ENCODE assay signal across 8 cellular contexts in the genomic region with DNA sequence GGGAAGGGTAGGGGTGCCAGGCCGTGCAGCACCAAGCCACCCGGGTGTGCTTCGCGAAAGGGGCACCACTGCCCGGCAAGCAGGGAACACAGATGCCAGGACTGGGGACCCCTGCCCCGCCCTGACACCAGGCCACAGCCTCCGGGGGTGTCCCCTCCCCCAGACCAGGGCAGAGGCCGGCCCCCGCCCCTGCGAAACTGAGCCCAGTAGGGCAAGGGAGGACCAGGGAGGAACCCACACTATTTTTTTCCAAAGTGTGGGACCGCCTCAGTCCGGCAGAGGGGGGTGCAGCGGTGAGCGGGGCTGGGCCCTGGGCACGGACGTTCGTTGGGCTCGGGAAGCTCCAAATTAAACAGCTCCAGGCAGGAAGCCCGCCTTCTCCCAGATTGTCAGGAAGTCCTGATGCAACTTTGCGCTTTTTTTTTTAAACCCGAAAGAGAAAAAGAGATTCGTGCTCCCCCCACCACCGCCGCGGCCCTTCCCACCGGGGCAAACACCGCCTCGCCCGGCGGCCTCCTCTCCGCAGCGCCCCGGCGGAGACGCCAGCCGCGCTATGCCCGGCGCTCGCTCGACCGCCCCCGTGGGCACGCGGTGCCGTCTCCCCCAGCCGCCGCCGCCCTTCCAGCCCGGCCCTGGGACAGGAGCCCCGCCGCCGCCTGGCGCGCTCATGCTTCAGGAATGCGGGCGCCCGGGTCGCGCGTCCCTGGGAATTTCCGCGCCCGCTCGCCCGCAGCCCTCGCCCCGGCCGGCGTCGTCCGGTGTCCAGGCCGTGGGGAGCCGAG. TPM values are rescaled to one million over a fixed set of nuclear protein-coding genes. Genes with fewer than 3 reads are reported as not detected.
DNase-seq lines count a peak whose midpoint lies in the region; ATAC-seq, FAIRE-seq and TF ChIP-seq lines count a peak whose summit lies in the region.

No MANE protein-coding gene starts in this region.

- H4K5ac ChIP-seq in H9 (ENCODE audit: insufficient read length, low read depth, low read length) = no peak overlapping the region

- H2BK12ac ChIP-seq in H9 (ENCODE audit: insufficient read length, low read depth, low read length) = no peak overlapping the region

- DNase-seq in CD4-positive, alpha-beta T cell = peak in 2 of 10 experiments; percentile 36 to 47
- peak; percentile 64 for DNase-seq in H9
- peak; percentile 64 to 75 (median 70) for DNase-seq in body of pancreas
- peak; percentile 75 for DNase-seq in iPS-NIHi11 (ENCODE audit: low spot score)
- peak; percentile 55 for DNase-seq in small intestine
- DNase-seq in inferior parietal cortex (ENCODE audit: extremely low spot score) = no peak
- DNase-seq in cerebellar nuclear complex (lab: John Stamatoyannopoulos, UW) = no peak

- no peaks in the 10 kb centered on the region for H3K9me3 Mint-ChIP-seq in CD4-positive, alpha-beta T cell
- H3K9me3 Mint-ChIP-seq in H9 = no peaks in the 10 kb centered on the region

- H4K91ac ChIP-seq in H9 (ENCODE audit: insufficient read length, low read depth, low read length) = no peak overlapping the region

- H3K79me1 ChIP-seq in H9 (ENCODE audit: insufficient read depth, low read depth, low read length, poor library complexity, severe bottlenecking) = no peaks in the 10 kb centered on the region

- no peaks in the 10 kb centered on the region for H3K36me3 ChIP-seq in body of pancreas (replicated peaks in 1 of 2; ENCODE audit: insufficient read depth in 1 of 2, low read depth in 2 of 2)
- no peaks in the 10 kb centered on the region for H3K36me3 ChIP-seq in small intestine (ENCODE audit: control insufficient read depth in 2 of 2, insufficient read depth in 2 of 2, low read length in 2 of 2)

- H3K27ac ChIP-seq in CD4-positive, alpha-beta T cell (ENCODE audit: low read depth, low read length) = peak overlapping the region; percentile 75
- H3K27ac ChIP-seq in H9 (ENCODE audit: insufficient read length, low read depth, low read length) (no peak overlapping the region), body of pancreas (peak overlapping the region; percentile 88 to 93 (median 92)), small intestine (ENCODE audit: low read depth in 1 of 2, low read length in 1 of 2) (peak overlapping the region; percentile 71 to 83)

- H3K27ac Mint-ChIP-seq in CD4-positive, alpha-beta T cell = peak overlapping the region; percentile 89
- no peak overlapping the region for H3K27ac Mint-ChIP-seq in H9

- H3K4me2 ChIP-seq in H9 (ENCODE audit: insufficient read depth, insufficient read length, low read length) = peak overlapping the region; percentile 28

- no CpG with 5 or more reads among the region's 74 CpGs for WGBS in H9 (ENCODE audit: extremely low coverage, insufficient read length, low lambda C conversion rate)
- 12 to 38% methylated on average over 14 to 65 of the region's 74 CpGs for WGBS in body of pancreas, 2 donors
- 2 to 6% (median 4%) methylated on average over 35 to 74 of the region's 74 CpGs for WGBS in small intestine, 3 donors

- POLR2A ChIA-PET in CD4-positive, alpha-beta T cell (lab: Charles Lee) = interaction anchor here (0.6 to 5.9 kb wide), 6 partner anchors 8 to 433 kb away, joined by 3 to 39 read pairs (median 4); a partner anchor contains a TSS

- no peak for FAIRE-seq in small intestine (lab: Jason Lieb, UNC)

- peaks cover 2% of the 10 kb centered on the region for H4K20me1 ChIP-seq in H9 (ENCODE audit: control insufficient read depth, insufficient read depth, insufficient read length)

- no peaks in the 10 kb centered on the region for H3K9me3 ChIP-seq in CD4-positive, alpha-beta T cell (ENCODE audit: control insufficient read depth, low read length)
- no peaks in the 10 kb centered on the region for H3K9me3 ChIP-seq in H9 (ENCODE audit: control insufficient read depth, low read depth, low read length)
- no peaks in the 10 kb centered on the region for H3K9me3 ChIP-seq in body of pancreas
- no peaks in the 10 kb centered on the region for H3K9me3 ChIP-seq in small intestine (ENCODE audit: control insufficient read depth, low read depth)

- intact Hi-C loops in CD4-positive, alpha-beta T cell (cut with DNase I, micrococcal nuclease) = no loop called here
- intact Hi-C loops in body of pancreas (cut with DNase I) = no loop called here

- peak overlapping the region; percentile 86 for H3K14ac ChIP-seq in H9 (ENCODE audit: insufficient read depth, low read length)

- H3K23ac ChIP-seq in H9 (ENCODE audit: insufficient read length, low read depth, low read length) = no peak overlapping the region

- H3K4me1 ChIP-seq in H9 (ENCODE audit: insufficient read depth, low read length) (no peaks in the 10 kb centered on the region), body of pancreas (peaks cover 41% of the 10 kb centered on the region), small intestine (ENCODE audit: control insufficient read depth in 2 of 2, insufficient read depth in 1 of 2, low read depth in 1 of 2, low read length in 1 of 2) (peaks cover 3 to 20% of the 10 kb centered on the region in 2 donors)

- no peak overlapping the region for H2BK15ac ChIP-seq in H9 (ENCODE audit: low read depth, low read length)

- H3K27me3 ChIP-seq in CD4-positive, alpha-beta T cell (ENCODE audit: control insufficient read depth, insufficient read depth, low read length) = no peaks in the 10 kb centered on the region
- no peaks in the 10 kb centered on the region for H3K27me3 ChIP-seq in H9 (ENCODE audit: insufficient read depth, low read length)
- H3K27me3 ChIP-seq in body of pancreas = no peaks in the 10 kb centered on the region
- no peaks in the 10 kb centered on the region for H3K27me3 ChIP-seq in small intestine (ENCODE audit: control insufficient read depth in 2 of 2, insufficient read depth in 2 of 2, low read length in 2 of 2)

- H3K23me2 ChIP-seq in H9 (ENCODE audit: insufficient read length, low read depth, low read length, poor library complexity, severe bottlenecking) = peaks cover 10% of the 10 kb centered on the region

- no peak overlapping the region for H2AFZ ChIP-seq in H9 (ENCODE audit: low read length)

- CTCF ChIA-PET in CD4-positive, alpha-beta T cell (lab: Charles Lee) = interaction anchor here (1.0 to 7.0 kb wide), 2 partner anchors 10 to 47 kb away, joined by 4 to 58 read pairs; no protein-coding TSS in a partner anchor

- H2BK20ac ChIP-seq in H9 (ENCODE audit: low read depth, low read length, poor library complexity, severe bottlenecking) = no peak overlapping the region

- H3K4me3 Mint-ChIP-seq in CD4-positive, alpha-beta T cell = peak overlapping the region; percentile 89
- H3K4me3 Mint-ChIP-seq in H9 = peak overlapping the region; percentile 73 to 80

- no peak overlapping the region for H3K4ac ChIP-seq in H9 (ENCODE audit: low read depth, low read length)

- no peak overlapping the region for H4K8ac ChIP-seq in H9 (replicated peaks; ENCODE audit: insufficient read length, low read depth, low read length)

- no peak for ATAC-seq in CD4-positive, alpha-beta T cell (ENCODE audit: poor library complexity)
- peak; percentile 80 for ATAC-seq in body of pancreas

- H3K79me2 ChIP-seq in H9 (ENCODE audit: insufficient read depth, low read length) = peaks cover 4% of the 10 kb centered on the region; the same call in 1 of the 2 replicates

- no peak overlapping the region for H3K56ac ChIP-seq in H9 (ENCODE audit: insufficient read length, low read depth, low read length)

- H3K4me1 Mint-ChIP-seq in CD4-positive, alpha-beta T cell (ENCODE audit: low read depth) = peaks cover 47% of the 10 kb centered on the region
- H3K4me1 Mint-ChIP-seq in H9 = peaks cover 19% of the 10 kb centered on the region in 2 experiments

- H2BK120ac ChIP-seq in H9 (ENCODE audit: low read depth, low read length, poor library complexity, severe bottlenecking) = no peak overlapping the region

- no peak overlapping the region for H3K18ac ChIP-seq in H9 (ENCODE audit: insufficient read length, low read depth, low read length)

- H3K9ac ChIP-seq in H9 (ENCODE audit: extremely low read depth, insufficient read length, low read length) = no peak overlapping the region

- no peak overlapping the region for H2AK5ac ChIP-seq in H9 (ENCODE audit: insufficient read length, low read length)

- H3T11ph ChIP-seq in H9 (ENCODE audit: low read length) = no peak overlapping the region

- H3K27me3 Mint-ChIP-seq in CD4-positive, alpha-beta T cell = no peaks in the 10 kb centered on the region
- H3K27me3 Mint-ChIP-seq in H9 (ENCODE audit: low read depth) = peaks cover 6% of the 10 kb centered on the region; the same call in 1 of the 2 replicates

- TF ChIP-seq CTCF in CD4-positive, alpha-beta T cell (IDR thresholded peaks at IDR 0.05) = peak; percentile 40
- TF ChIP-seq CTCF in H9 (conservative IDR thresholded peaks at IDR 0.05) = peak; percentile 62
- TF ChIP-seq CTCF in body of pancreas (IDR thresholded peaks at IDR 0.05) = peak in 5 of 7 experiments; percentile 26 to 40 (median 36)

- H3K4me3 ChIP-seq in body of pancreas (peak overlapping the region in 1 of 2 donors; percentile 1), small intestine (ENCODE audit: low read depth in 1 of 2, low read length in 2 of 2) (peak overlapping the region; percentile 73 to 91)

- H2BK5ac ChIP-seq in H9 (ENCODE audit: insufficient read length, low read length) = no peak overlapping the region

- H3K36me3 Mint-ChIP-seq in CD4-positive, alpha-beta T cell (ENCODE audit: low read depth) = no peaks in the 10 kb centered on the region
- H3K36me3 Mint-ChIP-seq in H9 (ENCODE audit: insufficient read depth in 1 of 3, low read depth in 3 of 3) = no peaks in the 10 kb centered on the region

- TF ChIP-seq POLR2A in Raji (IDR thresholded peaks at IDR 0.05; ENCODE audit: insufficient read depth, low read depth, low read length) (peak; percentile 32; the same call in 1 of the 2 replicates), body of pancreas (IDR thresholded peaks at IDR 0.05) (peak; percentile 16 to 45 (median 18))

RNA-seq across cellular contexts. Expression of a gene that starts 0.8 kb away (rescaled TPM):
- total RNA-seq in CD4-positive, alpha-beta T cell = 100 to 1,000 TPM; 142 to 146 TPM
- total RNA-seq in H9 (2021) (67.8 and 71.1 TPM in 2 replicates), body of pancreas (100 to 1,000 TPM in 1 of 2 donors, 10 to 100 TPM in 1; 61.0 to 269 TPM)
- 10 to 100 TPM; 22.8 to 95.0 (median 27.8) TPM for polyA plus RNA-seq in small intestine

RNA-seq across cellular contexts. Expression of a gene that starts 19.3 kb away (rescaled TPM):
- 1 to 10 TPM in 1 of 2 experiments, under 1 TPM in 1; 0.47 to 1.0 TPM for total RNA-seq in CD4-positive, alpha-beta T cell
- total RNA-seq in H9 (2021) = 74.1 and 79.7 TPM in 2 replicates
- total RNA-seq in body of pancreas = 1 to 10 TPM in 1 of 2 donors, not detected in 1; 7.6 TPM
- 10 to 100 TPM in 1 of 3 donors, 1 to 10 TPM in 2; 1.1 to 16.7 (median 2.2) TPM for polyA plus RNA-seq in small intestine

RNA-seq across cellular contexts. Expression of a gene that starts 27.5 kb away (rescaled TPM):
- total RNA-seq in CD4-positive, alpha-beta T cell = 100 to 1,000 TPM; 153 to 154 TPM
- total RNA-seq in H9 (2021) (246 and 254 TPM in 2 replicates), body of pancreas (100 to 1,000 TPM in 1 of 2 donors, 10 to 100 TPM in 1; 95.9 to 104 TPM)
- 100 to 1,000 TPM; 197 to 255 (median 247) TPM for polyA plus RNA-seq in small intestine

Comparison
In these comparisons a context has a peak if more than half of its experiments do, and no peak if none do; other contexts are left out.
1. DNase-seq: peak in H9 (single experiment), body of pancreas (4 of 4), iPS-NIHi11 (single experiment) and small intestine (single experiment); none in inferior parietal cortex (single experiment) and cerebellar nuclear complex (0 of 2).
2. Peak in every context shown above with its lines, with median percentiles within 50 percentile points of each other: CTCF ChIP-seq.